In the genomic region with DNA sequence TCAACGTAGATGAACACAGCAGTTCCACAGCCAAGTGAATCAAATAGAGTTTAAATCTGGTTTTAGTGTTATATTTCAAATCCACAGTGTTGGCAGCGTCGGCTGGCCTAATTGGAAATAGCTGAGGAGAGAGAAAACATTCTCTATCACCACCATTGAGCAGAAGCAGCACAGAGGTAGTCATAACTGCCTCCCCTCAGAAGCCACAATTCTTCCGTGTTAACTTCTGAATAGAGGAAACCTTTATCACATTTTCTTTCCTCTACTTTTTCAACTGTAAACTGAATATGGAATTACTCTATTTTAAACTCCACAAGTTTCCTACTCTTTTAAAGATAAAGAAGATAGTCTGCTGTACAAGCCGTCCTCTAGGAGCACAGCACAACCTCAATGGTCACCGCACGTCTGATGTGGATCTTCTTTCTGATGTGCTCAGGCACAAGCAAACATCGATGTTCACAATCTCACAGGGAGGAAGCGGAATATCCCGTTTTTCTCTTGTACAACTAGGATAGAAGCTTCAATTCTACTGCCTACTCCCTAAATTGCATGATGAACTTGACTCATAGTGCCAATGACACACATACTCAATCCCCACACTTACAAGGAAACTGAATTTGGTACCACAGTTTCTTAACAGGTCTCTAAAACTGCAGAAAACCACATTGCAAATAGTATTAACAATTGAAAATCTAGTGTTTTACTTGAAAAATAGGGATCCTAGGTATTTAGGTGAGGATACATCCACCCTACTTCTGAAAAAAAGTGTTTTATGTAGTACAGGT, we compare ENCODE assay signal across 21 cellular contexts.
"Had no signal": no experiment of that assay in that cellular context is flagged by ENCODE, and none has a peak within 500 bp of the region (broad histone marks: within the 10 kb centered on the region; RNA-seq: fewer than 3 reads in every experiment).

No MANE protein-coding gene starts in this region.

- H3K27me3 ChIP-seq: colonic mucosa, esophagus muscularis mucosa, gastroesophageal sphincter, upper lobe of left lung had no signal

- H3K4me1 Mint-ChIP-seq: natural killer cell; stimulated activated naive B cell treated with anti-CD40 and anti-IgM and Interleukin-4, amounts not matched to agents 10 μg/mL and 1 μg/mL and 100 μg/mL, for 72 hours had no signal

- H3K36me3 ChIP-seq: colonic mucosa, esophagus muscularis mucosa, gastroesophageal sphincter, upper lobe of left lung had no signal

- H3K27me3 Mint-ChIP-seq: activated CD4-positive, alpha-beta T cell treated with anti-CD3 and anti-CD28 coated beads, Interleukin-2, amount 10 ng/mL, durations not matched to agents 24 days and 14 days; progenitor cell of endocrine pancreas had no signal

- H3K9me3 ChIP-seq: colonic mucosa, esophagus muscularis mucosa, gastroesophageal sphincter, upper lobe of left lung had no signal

- H3K4me3 Mint-ChIP-seq: activated CD4-positive, alpha-beta memory T cell treated with anti-CD3 and anti-CD28 coated beads, Interleukin-2, amount 10 ng/mL, durations not matched to agents 7 days and 5 days; activated CD4-positive, alpha-beta T cell treated with anti-CD3 and anti-CD28 coated beads, Interleukin-2, amount 10 ng/mL, durations not matched to agents 24 days and 14 days; activated naive CD8-positive, alpha-beta T cell; activated T-cell treated with anti-CD3 and anti-CD28 coated beads, Interleukin-2, amount 50 U/mL, for 4 hours; mesothelial cell of epicardium; natural killer cell; stimulated activated naive B cell treated with anti-CD40 and anti-IgM and Interleukin-4, amounts not matched to agents 10 μg/mL and 1 μg/mL and 100 μg/mL, for 72 hours had no signal

- DNase-seq: activated CD4-positive, alpha-beta memory T cell treated with anti-CD3 and anti-CD28 coated beads, Interleukin-2, amount 10 ng/mL, durations not matched to agents 7 days and 5 days; activated CD4-positive, alpha-beta T cell treated with anti-CD3 and anti-CD28 coated beads, Interleukin-2, amount 10 ng/mL, durations not matched to agents 24 days and 14 days; activated effector memory CD4-positive, alpha-beta T cell treated with anti-CD3 and anti-CD28 coated beads, Interleukin-2, amount 50 U/mL, for 16 hours; activated T-cell treated with anti-CD3 and anti-CD28 coated beads, Interleukin-2, amount 50 U/mL, for 4 hours; amniotic stem cell; colonic mucosa; left ventricle myocardium superior; mammary epithelial cell; natural killer cell; retina; stimulated activated CD4-positive, alpha-beta T cell treated with anti-CD3 and anti-CD28 coated beads, Interleukin-2, amount 100 ng/mL, for 48 hours; stimulated activated CD8-positive, alpha-beta memory T cell treated with anti-CD3 and anti-CD28 coated beads, Interleukin-4, amount 100 ng/mL, for 48 hours; stimulated activated naive B cell treated with anti-CD40 and anti-IgM and Interleukin-4, amounts not matched to agents 10 μg/mL and 1 μg/mL and 100 μg/mL, for 72 hours; T-helper 9 cell; upper lobe of left lung had no signal

- H3K4me3 ChIP-seq: colonic mucosa, esophagus muscularis mucosa, gastroesophageal sphincter, upper lobe of left lung had no signal

- H3K9me3 Mint-ChIP-seq: activated CD4-positive, alpha-beta memory T cell treated with anti-CD3 and anti-CD28 coated beads, Interleukin-2, amount 10 ng/mL, durations not matched to agents 7 days and 5 days; activated T-cell treated with anti-CD3 and anti-CD28 coated beads, Interleukin-2, amount 50 U/mL, for 4 hours; mesothelial cell of epicardium; natural killer cell; stimulated activated naive B cell treated with anti-CD40 and anti-IgM and Interleukin-4, amounts not matched to agents 10 μg/mL and 1 μg/mL and 100 μg/mL, for 72 hours had no signal

- ATAC-seq: activated CD4-positive, CD25-positive, alpha-beta regulatory T cell treated with anti-CD3 and anti-CD28 coated beads, Interleukin-2, amount 50 U/mL, for 24 hours; activated T-cell treated with anti-CD3 and anti-CD28 coated beads, Interleukin-2, amount 50 U/mL, for 4 hours; gastroesophageal sphincter; left ventricle myocardium superior; natural killer cell; stimulated activated naive B cell treated with anti-CD40 and anti-IgM and Interleukin-4, amounts not matched to agents 10 μg/mL and 1 μg/mL and 100 μg/mL, for 72 hours had no signal

- H3K27ac Mint-ChIP-seq: activated CD4-positive, alpha-beta memory T cell treated with anti-CD3 and anti-CD28 coated beads, Interleukin-2, amount 10 ng/mL, durations not matched to agents 7 days and 5 days; activated CD4-positive, alpha-beta T cell treated with anti-CD3 and anti-CD28 coated beads, Interleukin-2, amount 10 ng/mL, durations not matched to agents 24 days and 14 days; activated naive CD8-positive, alpha-beta T cell; mesothelial cell of epicardium; natural killer cell; progenitor cell of endocrine pancreas; stimulated activated naive B cell treated with anti-CD40 and anti-IgM and Interleukin-4, amounts not matched to agents 10 μg/mL and 1 μg/mL and 100 μg/mL, for 72 hours had no signal

- H3K4me1 ChIP-seq: colonic mucosa, esophagus muscularis mucosa, gastroesophageal sphincter, upper lobe of left lung had no signal

- H3K27ac ChIP-seq: colonic mucosa, esophagus muscularis mucosa, gastroesophageal sphincter, upper lobe of left lung had no signal

- H3K36me3 Mint-ChIP-seq: activated naive CD8-positive, alpha-beta T cell; mesothelial cell of epicardium; natural killer cell; stimulated activated naive B cell treated with anti-CD40 and anti-IgM and Interleukin-4, amounts not matched to agents 10 μg/mL and 1 μg/mL and 100 μg/mL, for 72 hours had no signal
